In genomic region chr12:111636209-111636928, GRCh38 we compare ENCODE assay signal across 9 cellular contexts. TPM values are rescaled to one million over a fixed set of nuclear protein-coding genes. Genes with fewer than 3 reads are reported as not detected.
DNase-seq lines count a peak whose midpoint lies in the region; ATAC-seq, FAIRE-seq and TF ChIP-seq lines count a peak whose summit lies in the region.
"Had no signal": no experiment of that assay in that cellular context is flagged by ENCODE, and none has a peak within 500 bp of the region (broad histone marks: within the 10 kb centered on the region; RNA-seq: fewer than 3 reads in every experiment).

No MANE protein-coding gene starts in this region.

- H3K79me2 ChIP-seq in K562 (ENCODE audit: control insufficient read depth, insufficient read depth, low read length): no peaks in the 10 kb centered on the region; the same call in 2 of the 3 replicates

- POLR2A ChIA-PET in K562 (lab: Yijun Ruan, JAX): interaction anchor here (0.6 to 1.5 kb wide), 11 partner anchors 8 to 738 kb away, joined by 3 to 5 read pairs (median 3); no protein-coding TSS in a partner anchor

- intact Hi-C loops in K562 (cut with micrococcal nuclease): loop anchor here (1.0 kb wide), 1 partner anchor 37 kb away; the partner anchor contains the start of gene ATXN2
- intact Hi-C loops in prostate gland (cut with DNase I): no loop called here

- H3K4me1 ChIP-seq in K562 (replicated peaks in 1 of 2; ENCODE audit: control insufficient read depth in 2 of 2, insufficient read depth in 2 of 2, low read length in 2 of 2) (peaks cover 35 to 36% of the 10 kb centered on the region in 2 experiments), prostate gland (replicated peaks) (peaks cover 6% of the 10 kb centered on the region)

- TF ChIP-seq CTCF in K562 (IDR thresholded peaks at IDR 0.05 in 2 of 3, conservative IDR thresholded peaks at IDR 0.05 in 1 of 3; ENCODE audit: insufficient read depth in 2 of 3, low read depth in 1 of 3, low read length in 3 of 3) (no peak), prostate gland (IDR thresholded peaks at IDR 0.05) (peak in 1 of 4 experiments; percentile 4)

- TF ChIP-seq POLR2A in K562 (conservative IDR thresholded peaks at IDR 0.05): peak; percentile 34; the same call in 1 of the 2 replicates
- TF ChIP-seq POLR2A in prostate gland (IDR thresholded peaks at IDR 0.05): no peak

- WGBS in K562 (ENCODE audit: insufficient coverage, low coverage, missing lambda C conversion rate): 4% methylated on average over 19 of the region's 19 CpGs
- WGBS in prostate gland: 21% methylated on average over 19 of the region's 19 CpGs

- no peaks in the 10 kb centered on the region for H3K9me1 ChIP-seq in K562 (ENCODE audit: control insufficient read depth, insufficient read depth, low read length)

- H3K4me3 ChIP-seq in K562: peak overlapping the region; percentile 10; the same call in 1 of the 2 replicates
- no peak overlapping the region for H3K4me3 ChIP-seq in prostate gland

- peak overlapping the region; percentile 87 for H3K4me2 ChIP-seq in K562 (ENCODE audit: insufficient read depth, low read length)

- peak overlapping the region; percentile 85 for H2AFZ ChIP-seq in K562 (ENCODE audit: low read depth, low read length)

- peak; percentile 88 for TF ChIP-seq EP300 in K562 (IDR thresholded peaks at IDR 0.05; ENCODE audit: low read length)

- DNase-seq in D341Med (ENCODE audit: low spot score) (peak; percentile 33), K562 (ENCODE audit: extremely low read depth in 1 of 4, low spot score in 3 of 4) (peak; percentile 66 to 90 (median 74)), iPS DF 19.7 (ENCODE audit: low read depth, low spot score) (peak; percentile 38), prostate gland (ENCODE audit: low spot score) (peak; percentile 40), T-helper 2 cell (no peak), 8988T (no peak), NCI-H1105 treated with DMSO at 0.1 percent for 48 hours (lab: John Stamatoyannopoulos, UW) (no peak)
- DNase-seq: activated CD8-positive, alpha-beta memory T cell treated with anti-CD3 and anti-CD28 coated beads, Interleukin-2, amount 50 U/mL, for 48 hours had no signal

- H3K9me3 ChIP-seq in K562 (replicated peaks; ENCODE audit: control insufficient read depth, insufficient read depth, low read depth, low read length) (no peaks in the 10 kb centered on the region), prostate gland (no peaks in the 10 kb centered on the region)

- FAIRE-seq in K562 (lab: Jason Lieb, UNC): peak; percentile 89

- TF ChIP-seq RAD21 in K562 (CRISPR knock-in tag; conservative IDR thresholded peaks at IDR 0.05 in 1 of 2, IDR thresholded peaks at IDR 0.05 in 1 of 2): 0 out of 4 replicates have a peak, but pooled peaks of 1 of the 2 experiments have one; percentile 7

- ATAC-seq in K562: peak; percentile 87
- ATAC-seq in GM18519 (IDR thresholded peaks at IDR 0.05; ENCODE audit: low FRiP score, unreplicated experiment): no peak

- peak overlapping the region; percentile 84 to 90 for H3K9ac ChIP-seq in K562 (ENCODE audit: insufficient read depth in 1 of 2, low read depth in 2 of 2, low read length in 2 of 2)

- in situ Hi-C loops in K562 (cut with MboI): no loop called here

- H3K36me3 ChIP-seq in K562 (ENCODE audit: control insufficient read depth, insufficient read depth, low read length): peaks cover 6% of the 10 kb centered on the region; the same call in 1 of the 3 replicates
- H3K36me3 ChIP-seq in prostate gland: no peaks in the 10 kb centered on the region

- H3K27me3 ChIP-seq in K562 (ENCODE audit: control insufficient read depth in 2 of 2, insufficient read depth in 2 of 2, low read length in 2 of 2) (no peaks in the 10 kb centered on the region), prostate gland (replicated peaks; ENCODE audit: insufficient read depth) (no peaks in the 10 kb centered on the region)

- no TSS peak for BruUV-seq in K562 (replicated peaks; lab: Mats Ljungman, UMichigan)

- peak overlapping the region; percentile 94 for H3K27ac ChIP-seq in K562 (ENCODE audit: extremely low read depth, low read depth, low read length)
- peak overlapping the region; percentile 57 to 61 for H3K27ac ChIP-seq in prostate gland

- H4K20me1 ChIP-seq in K562 (replicated peaks; ENCODE audit: control insufficient read depth, insufficient read depth, low read length): no peaks in the 10 kb centered on the region

- CTCF ChIA-PET in K562 (lab: Yijun Ruan, JAX; ENCODE audit: low intra/inter-chr PET ratio): no interaction called here

TF ChIP-seq in K562, 482 proteins besides CTCF, POLR2A, EP300 and RAD21 (continues in another document):
- no peak for TF ChIP-seq ZNF277 (CRISPR knock-in tag; IDR thresholded peaks at IDR 0.05; ENCODE audit: borderline replicate concordance)

RNA-seq across cellular contexts. Expression of gene ATXN2, which starts 37.3 kb away (rescaled TPM):
- total RNA-seq in K562 (2011; cell fraction: chromatin; rRNA removed; ENCODE audit: low replicate concordance): 189 and 381 TPM in 2 replicates
- total RNA-seq in K562 (2011; cell fraction: nucleolus; rRNA removed): 126 and 146 TPM in 2 replicates
- 208 and 329 TPM in 2 replicates for total RNA-seq in K562 (2011; cell fraction: nucleoplasm; rRNA removed)
- total RNA-seq in K562 (2014; rRNA removed) (16.8 and 20.6 TPM in 2 replicates), K562 (2014; rRNA removed; fragmentation: Illumina TruSeq; extraction: Trizol) (40.5 and 45.5 TPM in 2 replicates), K562 (2015; rRNA removed; fragmentation: Illumina TruSeq; extraction: Trizol) (29.6 and 32.1 TPM in 2 replicates), K562 (2021) (66.3 and 67.8 TPM in 2 replicates), prostate gland (10 to 100 TPM; 29.5 to 95.5 TPM)
- polyA plus RNA-seq in K562 (2011; rRNA removed) (25.2 and 42.0 TPM in 2 replicates), K562 (2014; fragmentation: Illumina TruSeq; extraction: Trizol) (48.7 and 65.7 TPM in 2 replicates), K562 (2014; fragmentation: Nextera tagmentation; extraction: Ambion mirVana) (10 to 100 TPM; 20.1 to 21.7 TPM), K562 (2014; rRNA removed) (28.7 and 29.3 TPM in 2 replicates)
- polyA plus RNA-seq in K562 (2011; cell fraction: cytosol; rRNA removed): 43.2 and 49.1 TPM in 2 replicates
- polyA plus RNA-seq in K562 (2011; cell fraction: nucleus; rRNA removed): 165 and 220 TPM in 2 replicates
- polyA plus RNA-seq in K562 (2012): 41.1 and 48.9 TPM in 2 replicates
- polyA minus RNA-seq in K562 (2011; rRNA and poly(A)+ RNA removed): 74.8 and 77.5 TPM in 2 replicates
- polyA minus RNA-seq in K562 (2011; cell fraction: cytosol; rRNA and poly(A)+ RNA removed): 47.8 and 71.2 TPM in 2 replicates
- 55.2 and 75.5 TPM in 2 replicates for polyA minus RNA-seq in K562 (2011; cell fraction: nucleus; rRNA and poly(A)+ RNA removed)

RNA-seq across cellular contexts. Expression of gene BRAP, which starts 49.4 kb away (rescaled TPM):
- total RNA-seq in K562 (2011; cell fraction: chromatin; rRNA removed; ENCODE audit: low replicate concordance): 27.3 and 35.1 TPM in 2 replicates
- total RNA-seq in K562 (2011; cell fraction: nucleolus; rRNA removed): 12.9 and 13.3 TPM in 2 replicates
- total RNA-seq in K562 (2011; cell fraction: nucleoplasm; rRNA removed): 18.3 and 21.4 TPM in 2 replicates
- 22.8 and 23.9 TPM in 2 replicates for total RNA-seq in K562 (2014; rRNA removed)
- total RNA-seq in K562 (2014; rRNA removed; fragmentation: Illumina TruSeq; extraction: Trizol): 28.5 and 30.5 TPM in 2 replicates
- total RNA-seq in K562 (2015; rRNA removed; fragmentation: Illumina TruSeq; extraction: Trizol): 26.7 and 27.5 TPM in 2 replicates
- total RNA-seq in K562 (2021): 28.8 and 30.8 TPM in 2 replicates
- 25.1 and 30.6 TPM in 2 replicates for polyA plus RNA-seq in K562 (2011; rRNA removed)
- 15.5 and 25.7 TPM in 2 replicates for polyA plus RNA-seq in K562 (2011; cell fraction: cytosol; rRNA removed)
- polyA plus RNA-seq in K562 (2011; cell fraction: nucleus; rRNA removed): 14.5 and 17.9 TPM in 2 replicates
- polyA plus RNA-seq in K562 (2012): 17.4 and 18.7 TPM in 2 replicates
- polyA plus RNA-seq in K562 (2014; fragmentation: Illumina TruSeq; extraction: Trizol): 29.9 and 32.6 TPM in 2 replicates
- 1 to 10 TPM; 2.2 to 3.4 TPM for polyA plus RNA-seq in K562 (2014; fragmentation: Nextera tagmentation; extraction: Ambion mirVana)
- 17.7 and 20.9 TPM in 2 replicates for polyA plus RNA-seq in K562 (2014; rRNA removed)
- 87.4 and 98.4 TPM in 2 replicates for polyA minus RNA-seq in K562 (2011; rRNA and poly(A)+ RNA removed)
- polyA minus RNA-seq in K562 (2011; cell fraction: cytosol; rRNA and poly(A)+ RNA removed): 22.6 and 30.0 TPM in 2 replicates
- 6.7 and 13.4 TPM in 2 replicates for polyA minus RNA-seq in K562 (2011; cell fraction: nucleus; rRNA and poly(A)+ RNA removed)
- total RNA-seq in prostate gland: 10 to 100 TPM; 17.9 to 37.3 TPM

RNA-seq across cellular contexts. Expression of gene ACAD10, which starts 49.5 kb away (rescaled TPM):
- 132 and 204 TPM in 2 replicates for total RNA-seq in K562 (2011; cell fraction: chromatin; rRNA removed; ENCODE audit: low replicate concordance)
- 99.9 and 106 TPM in 2 replicates for total RNA-seq in K562 (2011; cell fraction: nucleolus; rRNA removed)
- total RNA-seq in K562 (2011; cell fraction: nucleoplasm; rRNA removed): 82.3 and 93.6 TPM in 2 replicates
- 7.2 and 12.7 TPM in 2 replicates for total RNA-seq in K562 (2014; rRNA removed)
- total RNA-seq in K562 (2014; rRNA removed; fragmentation: Illumina TruSeq; extraction: Trizol): 9.4 and 12.0 TPM in 2 replicates
- total RNA-seq in K562 (2015; rRNA removed; fragmentation: Illumina TruSeq; extraction: Trizol): 9.0 and 11.2 TPM in 2 replicates
- total RNA-seq in K562 (2021): 18.8 and 19.2 TPM in 2 replicates
- 15.5 and 16.3 TPM in 2 replicates for polyA plus RNA-seq in K562 (2011; rRNA removed)
- polyA plus RNA-seq in K562 (2011; cell fraction: cytosol; rRNA removed): 9.5 and 12.3 TPM in 2 replicates
- polyA plus RNA-seq in K562 (2011; cell fraction: nucleus; rRNA removed): 62.9 and 93.5 TPM in 2 replicates
- 9.6 and 21.6 TPM in 2 replicates for polyA plus RNA-seq in K562 (2012)
- 12.4 and 12.5 TPM in 2 replicates for polyA plus RNA-seq in K562 (2014; fragmentation: Illumina TruSeq; extraction: Trizol)
- 1 to 10 TPM; 2.3 to 5.0 TPM for polyA plus RNA-seq in K562 (2014; fragmentation: Nextera tagmentation; extraction: Ambion mirVana)
- 15.0 and 17.7 TPM in 2 replicates for polyA plus RNA-seq in K562 (2014; rRNA removed)
- polyA minus RNA-seq in K562 (2011; rRNA and poly(A)+ RNA removed): 24.9 and 26.5 TPM in 2 replicates
- polyA minus RNA-seq in K562 (2011; cell fraction: cytosol; rRNA and poly(A)+ RNA removed): 14.3 and 23.9 TPM in 2 replicates
- polyA minus RNA-seq in K562 (2011; cell fraction: nucleus; rRNA and poly(A)+ RNA removed): 33.1 and 35.0 TPM in 2 replicates
- total RNA-seq in prostate gland: 10 to 100 TPM; 36.8 to 37.5 TPM

Comparison
In these comparisons a context has a peak if more than half of its experiments do, and no peak if none do; other contexts are left out.
1. DNase-seq: peak in D341Med (single experiment), K562 (4 of 4), iPS DF 19.7 (single experiment) and prostate gland (single experiment); none in T-helper 2 cell (0 of 5), 8988T (single experiment) and NCI-H1105 treated with DMSO at 0.1 percent for 48 hours (single experiment).